In the genomic region with DNA sequence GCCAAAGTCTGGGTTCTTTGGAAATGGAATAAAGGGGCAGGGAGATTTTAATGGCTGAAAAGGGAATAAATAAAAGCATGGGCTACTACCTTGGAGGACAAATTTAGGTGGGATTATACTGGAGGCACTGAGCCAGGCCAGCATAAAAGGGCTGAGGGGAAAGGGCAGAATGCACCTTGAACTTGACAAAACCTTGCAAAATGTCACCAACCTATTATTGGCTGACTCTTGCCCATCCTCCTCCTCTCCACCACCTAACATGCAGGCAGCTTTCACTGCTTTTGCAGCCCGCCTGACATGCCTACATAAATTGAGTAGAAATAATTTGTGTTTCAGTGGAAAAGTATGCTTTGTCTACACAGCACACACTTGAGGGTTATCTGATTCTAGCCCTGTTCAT, we compare ENCODE assay signal across 20 cellular contexts.
DNase-seq lines count a peak whose midpoint lies in the region; ATAC-seq and TF ChIP-seq lines count a peak whose summit lies in the region.
"Had no signal": no experiment of that assay in that cellular context is flagged by ENCODE, and none has a peak within 500 bp of the region (broad histone marks: within the 10 kb centered on the region; RNA-seq: fewer than 3 reads in every experiment).

No MANE protein-coding gene starts in this region.

- H4K8ac ChIP-seq in mesendoderm (ENCODE audit: low read depth, low read length): no peak overlapping the region

- H3K9me3 ChIP-seq in cardiac muscle cell (ENCODE audit: low read depth) (no peaks in the 10 kb centered on the region), right atrium auricular region (no peaks in the 10 kb centered on the region), right cardiac atrium (ENCODE audit: control insufficient read depth, low read length) (no peaks in the 10 kb centered on the region), breast epithelium (no peaks in the 10 kb centered on the region)
- H3K9me3 ChIP-seq: BE2C had no signal

- no peak for ATAC-seq in left cardiac atrium
- ATAC-seq in right cardiac atrium: no peak
- ATAC-seq in HG02885 (IDR thresholded peaks at IDR 0.05; ENCODE audit: poor library complexity, unreplicated experiment): no peak
- ATAC-seq: GM12878 had no signal

- DNase-seq in cardiac muscle cell (ENCODE audit: low read depth in 1 of 2, low spot score in 1 of 2): no peak
- no peak for DNase-seq in left cardiac atrium
- no peak for DNase-seq in right atrium auricular region (ENCODE audit: low spot score)
- DNase-seq in right cardiac atrium: no peak
- DNase-seq in breast epithelium (ENCODE audit: low spot score in 2 of 2): no peak
- DNase-seq in mesendoderm: no peak
- no peak for DNase-seq in NCI-H748 treated with DMSO at 0.1 percent for 48 hours (lab: John Stamatoyannopoulos, UW)
- DNase-seq: BE2C; C1 segment of cervical spinal cord; CD4-positive, CD25-positive, alpha-beta regulatory T cell; CD8-positive, alpha-beta memory T cell; COR-L47; DMS 273 treated with DMSO at 0.1 percent for 48 hours; DMS53; DND-41; EL; GOT3; H9 had no signal

- H3K79me1 ChIP-seq in mesendoderm (ENCODE audit: low read length): no peaks in the 10 kb centered on the region

- H3K4me3 ChIP-seq in cardiac muscle cell: no peak overlapping the region
- no peak overlapping the region for H3K4me3 ChIP-seq in right atrium auricular region
- no peak overlapping the region for H3K4me3 ChIP-seq in right cardiac atrium (ENCODE audit: low read length)
- H3K4me3 ChIP-seq in breast epithelium: no peak overlapping the region
- H3K4me3 ChIP-seq in mesendoderm (ENCODE audit: low read length): no peak overlapping the region
- H3K4me3 ChIP-seq: GM12878 had no signal

- H3K18ac ChIP-seq in mesendoderm (ENCODE audit: low read length): peak overlapping the region; percentile 28

- H3K9ac ChIP-seq in mesendoderm (ENCODE audit: low read length): no peak overlapping the region

- H2BK15ac ChIP-seq in mesendoderm (replicated peaks; ENCODE audit: low read depth): no peak overlapping the region

- intact Hi-C loops in left cardiac atrium (cut with DNase I) (no loop called here), right cardiac atrium (cut with DNase I) (no loop called here), breast epithelium (cut with DNase I; ENCODE audit: low total_unique reads) (no loop called here)

- WGBS in right cardiac atrium: 96% methylated on average over 1 of the region's 1 CpG
- WGBS in mesendoderm (ENCODE audit: extremely low coverage, insufficient coverage, low lambda C conversion rate): no CpG with 5 or more reads among the region's 1 CpG

- H3K4me1 ChIP-seq in cardiac muscle cell (ENCODE audit: low read depth) (peaks cover 60% of the 10 kb centered on the region), right atrium auricular region (peaks cover 0 to 54% of the 10 kb centered on the region in 2 donors), right cardiac atrium (ENCODE audit: control insufficient read depth, insufficient read depth, low read length) (peaks cover 19% of the 10 kb centered on the region), breast epithelium (peaks cover 0 to 9% of the 10 kb centered on the region in 2 donors), mesendoderm (ENCODE audit: control insufficient read depth, low read depth, low read length) (no peaks in the 10 kb centered on the region)

- H3K27ac ChIP-seq in cardiac muscle cell (peak overlapping the region; percentile 96), right atrium auricular region (peak overlapping the region; percentile 6 to 83), right cardiac atrium (ENCODE audit: low read length) (no peak overlapping the region), breast epithelium (peak overlapping the region; percentile 16 to 68), mesendoderm (ENCODE audit: low read depth, low read length) (no peak overlapping the region)

- no peak overlapping the region for H2AK5ac ChIP-seq in mesendoderm (ENCODE audit: low read length)

- no peaks in the 10 kb centered on the region for H3K36me3 ChIP-seq in cardiac muscle cell
- H3K36me3 ChIP-seq in right atrium auricular region: no peaks in the 10 kb centered on the region
- H3K36me3 ChIP-seq in breast epithelium: no peaks in the 10 kb centered on the region
- no peaks in the 10 kb centered on the region for H3K36me3 ChIP-seq in mesendoderm (ENCODE audit: control insufficient read depth, insufficient read depth, low read length)
- H3K36me3 ChIP-seq: BE2C had no signal

- no peak for TF ChIP-seq POLR2A in breast epithelium (IDR thresholded peaks at IDR 0.05)

- H3K79me2 ChIP-seq in mesendoderm (ENCODE audit: control insufficient read depth, insufficient read depth, low read length): no peaks in the 10 kb centered on the region

- no peak overlapping the region for H3K4ac ChIP-seq in mesendoderm (ENCODE audit: low read depth, low read length)

- H3K4me2 ChIP-seq in mesendoderm (ENCODE audit: low read length): no peak overlapping the region

- no peak overlapping the region for H3K56ac ChIP-seq in mesendoderm (ENCODE audit: low read length)

- H4K5ac ChIP-seq in mesendoderm (ENCODE audit: low read length): no peak overlapping the region

- no peak overlapping the region for H3K23ac ChIP-seq in mesendoderm (ENCODE audit: low read length)

- TF ChIP-seq CTCF in cardiac muscle cell (IDR thresholded peaks at IDR 0.05; ENCODE audit: low read depth, low read length) (no peak), right atrium auricular region (IDR thresholded peaks at IDR 0.05) (no peak), breast epithelium (IDR thresholded peaks at IDR 0.05) (no peak)

- H3K27me3 ChIP-seq in cardiac muscle cell (no peaks in the 10 kb centered on the region), right atrium auricular region (no peaks in the 10 kb centered on the region), right cardiac atrium (ENCODE audit: control insufficient read depth, insufficient read depth) (no peaks in the 10 kb centered on the region), breast epithelium (no peaks in the 10 kb centered on the region), mesendoderm (ENCODE audit: insufficient read depth, low read length, poor library complexity) (no peaks in the 10 kb centered on the region)
- H3K27me3 ChIP-seq: BE2C had no signal

- no peak overlapping the region for H2BK5ac ChIP-seq in mesendoderm (ENCODE audit: low read length)

- H2BK120ac ChIP-seq in mesendoderm (ENCODE audit: low read depth, low read length): no peak overlapping the region

Comparison
In these comparisons a context has a peak if more than half of its experiments do, and no peak if none do; other contexts are left out.
1. H3K27ac ChIP-seq: peak in cardiac muscle cell (single experiment), right atrium auricular region (2 of 2) and breast epithelium (2 of 2); none in right cardiac atrium (single experiment) and mesendoderm (single experiment).